Comparison of ENCODE assay signal across 21 cellular contexts in the genomic region with DNA sequence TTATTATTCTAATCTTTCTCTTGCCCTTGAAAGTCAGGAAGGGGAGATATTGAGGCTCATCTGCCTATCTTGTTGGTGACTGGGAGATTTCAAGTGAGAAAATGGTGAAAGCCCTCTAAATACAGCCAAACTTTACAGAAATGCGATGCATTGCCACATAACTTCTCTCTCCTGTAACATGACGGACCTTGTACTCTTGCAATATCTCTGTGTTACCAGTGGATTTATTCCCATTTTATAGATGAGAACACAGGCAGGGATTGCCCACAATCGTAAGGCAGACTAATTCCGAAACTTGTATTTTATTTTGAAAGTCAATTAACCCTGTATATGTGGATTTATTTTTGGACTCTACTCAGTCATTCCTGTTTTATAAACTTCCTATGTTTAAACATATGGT. TPM values are rescaled to one million over a fixed set of nuclear protein-coding genes. Genes with fewer than 3 reads are reported as not detected.
A peak's percentile ranks its signal among the peaks of the same experiment; 100 is the strongest.
DNase-seq lines count a peak whose midpoint lies in the region; ATAC-seq and TF ChIP-seq lines count a peak whose summit lies in the region.
"Had no signal": no experiment of that assay in that cellular context is flagged by ENCODE, and none has a peak within 500 bp of the region (broad histone marks: within the 10 kb centered on the region; RNA-seq: fewer than 3 reads in every experiment).

No MANE protein-coding gene starts in this region.

- peaks cover 4% of the 10 kb centered on the region for H3K4me1 Mint-ChIP-seq in activated CD8-positive, alpha-beta T cell treated with anti-CD3 and anti-CD28 coated beads, Interleukin-2, amount 10 ng/mL, durations not matched to agents 7 days and 5 days (ENCODE audit: low read depth)
- peaks cover under 1% of the 10 kb centered on the region for H3K4me1 Mint-ChIP-seq in activated CD8-positive, alpha-beta T cell treated with anti-CD3 and anti-CD28 coated beads for 36 hours (ENCODE audit: low read depth)
- H3K4me1 Mint-ChIP-seq in Caco-2 (ENCODE audit: low read depth, unreplicated experiment) (peaks cover 25% of the 10 kb centered on the region), neural progenitor cell (no peaks in the 10 kb centered on the region)

- H3K9ac ChIP-seq in neural progenitor cell = no peak overlapping the region
- H3K9ac ChIP-seq: BLaER1 treated with 17β-estradiol and CSF1 and Interleukin-3, amounts not matched to agents 10 nM and 100 nM had no signal

- H3K4me3 Mint-ChIP-seq in activated CD8-positive, alpha-beta T cell treated with anti-CD3 and anti-CD28 coated beads, Interleukin-2, amount 10 ng/mL, durations not matched to agents 7 days and 5 days = no peak overlapping the region
- no peak overlapping the region for H3K4me3 Mint-ChIP-seq in activated CD8-positive, alpha-beta T cell treated with anti-CD3 and anti-CD28 coated beads for 36 hours
- H3K4me3 Mint-ChIP-seq in Caco-2 (ENCODE audit: unreplicated experiment) (no peak overlapping the region), neural progenitor cell (no peak overlapping the region)
- H3K4me3 Mint-ChIP-seq: B cell; CD4-positive, alpha-beta T cell; CD8-positive, alpha-beta T cell had no signal

- no peak overlapping the region for H3K4me3 ChIP-seq in Caco-2 (ENCODE audit: low read depth, low read length)
- no peak overlapping the region for H3K4me3 ChIP-seq in neural progenitor cell
- H3K4me3 ChIP-seq: A549; BLaER1 treated with 17β-estradiol and CSF1 and Interleukin-3, amounts not matched to agents 10 nM and 100 nM; GM12878 had no signal

- peak overlapping the region; percentile 14 for H3K27ac Mint-ChIP-seq in activated CD8-positive, alpha-beta T cell treated with anti-CD3 and anti-CD28 coated beads, Interleukin-2, amount 10 ng/mL, durations not matched to agents 7 days and 5 days
- no peak overlapping the region for H3K27ac Mint-ChIP-seq in activated CD8-positive, alpha-beta T cell treated with anti-CD3 and anti-CD28 coated beads for 36 hours
- H3K27ac Mint-ChIP-seq in Caco-2 (ENCODE audit: unreplicated experiment) (peak overlapping the region; percentile 55), neural progenitor cell (no peak overlapping the region)
- H3K27ac Mint-ChIP-seq: B cell; CD4-positive, alpha-beta T cell; CD8-positive, alpha-beta T cell had no signal

- no peaks in the 10 kb centered on the region for H3K27me3 Mint-ChIP-seq in activated CD8-positive, alpha-beta T cell treated with anti-CD3 and anti-CD28 coated beads, Interleukin-2, amount 10 ng/mL, durations not matched to agents 7 days and 5 days (ENCODE audit: low read depth)
- H3K27me3 Mint-ChIP-seq in activated CD8-positive, alpha-beta T cell treated with anti-CD3 and anti-CD28 coated beads for 36 hours = no peaks in the 10 kb centered on the region
- H3K27me3 Mint-ChIP-seq in Caco-2 (ENCODE audit: insufficient read depth, unreplicated experiment) (no peaks in the 10 kb centered on the region), neural progenitor cell (ENCODE audit: insufficient read depth, low read depth) (peaks cover 6% of the 10 kb centered on the region)
- H3K27me3 Mint-ChIP-seq: CD4-positive, alpha-beta T cell had no signal

- no peaks in the 10 kb centered on the region for H3K9me3 Mint-ChIP-seq in activated CD8-positive, alpha-beta T cell treated with anti-CD3 and anti-CD28 coated beads, Interleukin-2, amount 10 ng/mL, durations not matched to agents 7 days and 5 days (ENCODE audit: insufficient read depth)
- no peaks in the 10 kb centered on the region for H3K9me3 Mint-ChIP-seq in activated CD8-positive, alpha-beta T cell treated with anti-CD3 and anti-CD28 coated beads for 36 hours
- H3K9me3 Mint-ChIP-seq in Caco-2 (ENCODE audit: unreplicated experiment) (no peaks in the 10 kb centered on the region), neural progenitor cell (no peaks in the 10 kb centered on the region)
- H3K9me3 Mint-ChIP-seq: CD4-positive, alpha-beta T cell; CD8-positive, alpha-beta T cell had no signal

- DNase-seq in activated CD8-positive, alpha-beta T cell treated with anti-CD3 and anti-CD28 coated beads, Interleukin-2, amount 10 ng/mL, durations not matched to agents 7 days and 5 days = no peak
- no peak for DNase-seq in activated CD8-positive, alpha-beta T cell treated with anti-CD3 and anti-CD28 coated beads for 36 hours
- DNase-seq in Caco-2 (no peak), neural progenitor cell (ENCODE audit: low spot score) (no peak), T1000 (lab: John Stamatoyannopoulos, UW) (no peak)
- DNase-seq: AML-193; CD4-positive, alpha-beta T cell; CD8-positive, alpha-beta T cell; DMS 273 treated with DMSO at 0.1 percent for 48 hours; DMS153; DMS53; DMS79; DND-41; EL; GDM1 had no signal

- H3K4me2 ChIP-seq in neural progenitor cell = no peak overlapping the region
- H3K4me2 ChIP-seq: A549; BLaER1 treated with 17β-estradiol and CSF1 and Interleukin-3, amounts not matched to agents 10 nM and 100 nM had no signal

- peak overlapping the region; percentile 50 for H2AFZ ChIP-seq in neural progenitor cell (replicated peaks)

- ATAC-seq in activated CD8-positive, alpha-beta T cell treated with anti-CD3 and anti-CD28 coated beads, Interleukin-2, amount 10 ng/mL, durations not matched to agents 7 days and 5 days = no peak
- no peak for ATAC-seq in activated CD8-positive, alpha-beta T cell treated with anti-CD3 and anti-CD28 coated beads for 36 hours
- ATAC-seq: A549; CD8-positive, alpha-beta T cell; GM12878 had no signal

- no TSS peak for BruUV-seq in Caco-2 (replicated peaks; lab: Mats Ljungman, UMichigan)

- peaks cover 25% of the 10 kb centered on the region for H3K4me1 ChIP-seq in Caco-2
- no peaks in the 10 kb centered on the region for H3K4me1 ChIP-seq in neural progenitor cell
- H3K4me1 ChIP-seq: A549 had no signal

- no peaks in the 10 kb centered on the region for H4K20me1 ChIP-seq in neural progenitor cell (ENCODE audit: low read depth)
- H4K20me1 ChIP-seq: BLaER1 treated with 17β-estradiol and CSF1 and Interleukin-3, amounts not matched to agents 10 nM and 100 nM had no signal

- no peak for TF ChIP-seq CTCF in activated CD8-positive, alpha-beta T cell treated with anti-CD3 and anti-CD28 coated beads for 36 hours (IDR thresholded peaks at IDR 0.05)
- no peak for TF ChIP-seq CTCF in Caco-2 (IDR thresholded peaks at IDR 0.05; ENCODE audit: insufficient read depth in 1 of 2, low read depth in 1 of 2, low read length in 1 of 2, severe bottlenecking in 1 of 2, unreplicated experiment in 1 of 2)
- TF ChIP-seq CTCF in neural progenitor cell (IDR thresholded peaks at IDR 0.05) = no peak

- intact Hi-C loops in activated CD8-positive, alpha-beta T cell treated with anti-CD3 and anti-CD28 coated beads for 36 hours (cut with micrococcal nuclease) = no loop called here
- intact Hi-C loops in Caco-2 (cut with micrococcal nuclease; ENCODE audit: unreplicated experiment) = no loop called here

- H3K9me3 ChIP-seq in Caco-2 (no peaks in the 10 kb centered on the region), neural progenitor cell (ENCODE audit: low read depth) (no peaks in the 10 kb centered on the region)
- H3K9me3 ChIP-seq: A549; BLaER1 treated with 17β-estradiol and CSF1 and Interleukin-3, amounts not matched to agents 10 nM and 100 nM had no signal

- no peaks in the 10 kb centered on the region for H3K36me3 Mint-ChIP-seq in activated CD8-positive, alpha-beta T cell treated with anti-CD3 and anti-CD28 coated beads, Interleukin-2, amount 10 ng/mL, durations not matched to agents 7 days and 5 days (ENCODE audit: low read depth)
- no peaks in the 10 kb centered on the region for H3K36me3 Mint-ChIP-seq in activated CD8-positive, alpha-beta T cell treated with anti-CD3 and anti-CD28 coated beads for 36 hours (ENCODE audit: low read depth)
- H3K36me3 Mint-ChIP-seq in Caco-2 (ENCODE audit: insufficient read depth, unreplicated experiment) = no peaks in the 10 kb centered on the region
- no peaks in the 10 kb centered on the region for H3K36me3 Mint-ChIP-seq in neural progenitor cell
- H3K36me3 Mint-ChIP-seq: CD8-positive, alpha-beta T cell had no signal

- POLR2A ChIA-PET in activated CD8-positive, alpha-beta T cell treated with anti-CD3 and anti-CD28 coated beads, Interleukin-2, amount 10 ng/mL, durations not matched to agents 7 days and 5 days (lab: Charles Lee) = no interaction called here
- POLR2A ChIA-PET in activated CD8-positive, alpha-beta T cell treated with anti-CD3 and anti-CD28 coated beads for 36 hours (lab: Charles Lee) = no interaction called here
- POLR2A ChIA-PET in Caco-2 (lab: Charles Lee) = no interaction called here

- H3K36me3 ChIP-seq in Caco-2 (ENCODE audit: control insufficient read depth, insufficient read depth, low read length) = no peaks in the 10 kb centered on the region
- no peaks in the 10 kb centered on the region for H3K36me3 ChIP-seq in neural progenitor cell
- H3K36me3 ChIP-seq: BLaER1 treated with 17β-estradiol and CSF1 and Interleukin-3, amounts not matched to agents 10 nM and 100 nM had no signal

- no peaks in the 10 kb centered on the region for H3F3A ChIP-seq in neural progenitor cell (ENCODE audit: low read depth)

- H3K27ac ChIP-seq in neural progenitor cell = no peak overlapping the region
- H3K27ac ChIP-seq: 22Rv1; A549; BLaER1 treated with 17β-estradiol and CSF1 and Interleukin-3, amounts not matched to agents 10 nM and 100 nM; C4-2B had no signal

- CTCF ChIA-PET in activated CD8-positive, alpha-beta T cell treated with anti-CD3 and anti-CD28 coated beads, Interleukin-2, amount 10 ng/mL, durations not matched to agents 7 days and 5 days (lab: Charles Lee) = no interaction called here
- CTCF ChIA-PET in activated CD8-positive, alpha-beta T cell treated with anti-CD3 and anti-CD28 coated beads for 36 hours (lab: Charles Lee) = no interaction called here
- CTCF ChIA-PET in Caco-2 (lab: Charles Lee) = no interaction called here

- no peaks in the 10 kb centered on the region for H3K79me2 ChIP-seq in neural progenitor cell (ENCODE audit: low read depth)

- no peaks in the 10 kb centered on the region for H3K27me3 ChIP-seq in Caco-2 (replicated peaks; ENCODE audit: control insufficient read depth, insufficient read depth, low read length)
- H3K27me3 ChIP-seq in neural progenitor cell = no peaks in the 10 kb centered on the region
- H3K27me3 ChIP-seq: BLaER1 treated with 17β-estradiol and CSF1 and Interleukin-3, amounts not matched to agents 10 nM and 100 nM had no signal

RNA-seq across cellular contexts. Expression of a gene that starts 57.3 kb away (rescaled TPM):
- 10 to 100 TPM; 13.0 to 13.5 TPM for total RNA-seq in activated CD8-positive, alpha-beta T cell treated with anti-CD3 and anti-CD28 coated beads, Interleukin-2, amount 10 ng/mL, durations not matched to agents 7 days and 5 days
- 10 to 100 TPM; 12.6 to 14.3 TPM for total RNA-seq in activated CD8-positive, alpha-beta T cell treated with anti-CD3 and anti-CD28 coated beads for 36 hours
- total RNA-seq in Caco-2 (2022) (72.0 and 79.4 TPM in 2 replicates), neural progenitor cell (ENCODE audit: low replicate concordance) (6.1 and 8.5 TPM in 2 replicates)

Comparison
In these comparisons a context has a peak if more than half of its experiments do, and no peak if none do; other contexts are left out.
1. H3K27ac Mint-ChIP-seq: peak in activated CD8-positive, alpha-beta T cell treated with anti-CD3 and anti-CD28 coated beads, Interleukin-2, amount 10 ng/mL, durations not matched to agents 7 days and 5 days (single experiment) and Caco-2 (single experiment); none in activated CD8-positive, alpha-beta T cell treated with anti-CD3 and anti-CD28 coated beads for 36 hours (single experiment) and neural progenitor cell (single experiment).